8 cellular contexts compared by ENCODE assay signal in genomic region chr5:140664353-140665119, GRCh38. TPM values are rescaled to one million over a fixed set of nuclear protein-coding genes. Genes with fewer than 3 reads are reported as not detected.
DNase-seq lines count a peak whose midpoint lies in the region; ATAC-seq and TF ChIP-seq lines count a peak whose summit lies in the region.

Gene WDR55 (plus strand): TSS chr5:140664904. CDS start chr5:140664913, 9 bp downstream.

- ATAC-seq in GM21526 (IDR thresholded peaks at IDR 0.05; ENCODE audit: low FRiP score, unreplicated experiment) (peak; percentile 95), mucosa of descending colon (peak; percentile 98)

- H3K9me3 ChIP-seq in mucosa of descending colon: no peaks in the 10 kb centered on the region

- H3K4me3 ChIP-seq in mucosa of descending colon: peak within 1 kb of the TSS; percentile 88

- peak within 1 kb of the TSS; percentile 92 for H3K27ac ChIP-seq in epithelial cell of prostate

- intact Hi-C loops in mucosa of descending colon (cut with DNase I, micrococcal nuclease): no loop called here

- DNase-seq in DMS 273 (lab: John Stamatoyannopoulos, UW; ENCODE audit: unreplicated experiment): peak; percentile 99
- DNase-seq in HuH-7.5 (ENCODE audit: low spot score): peak; percentile 94
- peak; percentile 74 for DNase-seq in OCI-M2 (lab: John Stamatoyannopoulos, UW; ENCODE audit: unreplicated experiment)
- DNase-seq in activated T-cell treated with anti-CD3 and anti-CD28 coated beads for 48 hours (ENCODE audit: low read depth): peak; percentile 95
- peak; percentile 77 for DNase-seq in epithelial cell of prostate (ENCODE audit: low read depth, low spot score)
- peak; percentile 98 to 99 (median 99) for DNase-seq in mucosa of descending colon
- peak; percentile 96 for DNase-seq in stimulated activated CD8-positive, alpha-beta memory T cell treated with anti-CD3 and anti-CD28 coated beads, Interleukin-4, amount 100 ng/mL, for 24 hours (ENCODE audit: low read depth)

- H3K4me1 ChIP-seq in mucosa of descending colon (ENCODE audit: low read depth): peaks cover 19% of the 10 kb centered on the region

- TF ChIP-seq CTCF in mucosa of descending colon (IDR thresholded peaks at IDR 0.05): no peak

- no peaks in the 10 kb centered on the region for H3K36me3 ChIP-seq in mucosa of descending colon (ENCODE audit: low read depth)

RNA-seq across cellular contexts. Expression of gene WDR55, which starts in this region (rescaled TPM):
- 10 to 100 TPM; 32.3 to 42.3 (median 42.2) TPM for total RNA-seq in mucosa of descending colon

Comparison
In these comparisons a context has a peak if more than half of its experiments do, and no peak if none do; other contexts are left out.
1. Peak in every context shown above with its lines: DNase-seq, ATAC-seq, H3K4me3 ChIP-seq and H3K27ac ChIP-seq.